ENCODE assay signal across 11 cellular contexts in genomic region chr6:6891074-6891754, GRCh38.
DNase-seq lines count a peak whose midpoint lies in the region; ATAC-seq, FAIRE-seq and TF ChIP-seq lines count a peak whose summit lies in the region.
"Had no signal": no experiment of that assay in that cellular context is flagged by ENCODE, and none has a peak within 500 bp of the region (broad histone marks: within the 10 kb centered on the region; RNA-seq: fewer than 3 reads in every experiment).

No MANE protein-coding gene starts in this region.

- no peaks in the 10 kb centered on the region for H3F3A ChIP-seq in neural progenitor cell (ENCODE audit: low read depth)

- H3K4me3 ChIP-seq in Caco-2 (ENCODE audit: low read depth, low read length) (no peak overlapping the region), K562 (no peak overlapping the region), neural progenitor cell (no peak overlapping the region), coronary artery (no peak overlapping the region)

- H3K4me1 ChIP-seq in Caco-2: peaks cover 39% of the 10 kb centered on the region
- peaks cover 28 to 30% of the 10 kb centered on the region in 2 experiments for H3K4me1 ChIP-seq in K562 (replicated peaks in 1 of 2; ENCODE audit: control insufficient read depth in 2 of 2, insufficient read depth in 2 of 2, low read length in 2 of 2)
- peaks cover 7% of the 10 kb centered on the region for H3K4me1 ChIP-seq in neural progenitor cell

- FAIRE-seq in K562 (lab: Jason Lieb, UNC) (peak; percentile 15), RCC 7860 (lab: Jason Lieb, UNC) (no peak)

- DNase-seq in Caco-2: peak; percentile 86 to 93
- peak; percentile 72 for DNase-seq in NCI-H1105 (lab: John Stamatoyannopoulos, UW)
- DNase-seq in K562 (ENCODE audit: extremely low read depth in 1 of 4, low spot score in 3 of 4): peak in 1 of 4 experiments; percentile 63
- no peak for DNase-seq in neural progenitor cell (ENCODE audit: low spot score)
- no peak for DNase-seq in coronary artery (ENCODE audit: low spot score)
- no peak for DNase-seq in activated CD8-positive, alpha-beta memory T cell treated with anti-CD3 and anti-CD28 coated beads for 24 hours
- DNase-seq in RCC 7860 (ENCODE audit: low spot score): no peak
- DNase-seq: NCI-H2227 treated with DMSO at 0.1 percent for 48 hours had no signal

- CTCF ChIA-PET in Caco-2 (lab: Charles Lee): interaction anchor here (1.6 kb wide), 1 partner anchor 132 kb away, joined by 6 read pairs; no protein-coding TSS in a partner anchor
- CTCF ChIA-PET in K562 (lab: Yijun Ruan, JAX; ENCODE audit: low intra/inter-chr PET ratio): no interaction called here

- no peaks in the 10 kb centered on the region; the same call in 1 of the 2 replicates for H3K9me3 ChIP-seq in Caco-2
- no peaks in the 10 kb centered on the region for H3K9me3 ChIP-seq in K562 (replicated peaks; ENCODE audit: control insufficient read depth, insufficient read depth, low read depth, low read length)
- no peaks in the 10 kb centered on the region for H3K9me3 ChIP-seq in neural progenitor cell (ENCODE audit: low read depth)

- BruUV-seq in Caco-2 (replicated peaks; lab: Mats Ljungman, UMichigan) (no TSS peak), K562 (replicated peaks; lab: Mats Ljungman, UMichigan) (no TSS peak)

- H3K4me1 Mint-ChIP-seq in Caco-2 (ENCODE audit: low read depth, unreplicated experiment): peaks cover 29% of the 10 kb centered on the region
- peaks cover 3% of the 10 kb centered on the region for H3K4me1 Mint-ChIP-seq in neural progenitor cell
- H3K4me1 Mint-ChIP-seq: IgD-negative memory B cell had no signal

- TF ChIP-seq CTCF in Caco-2 (IDR thresholded peaks at IDR 0.05; ENCODE audit: insufficient read depth in 1 of 2, low read depth in 1 of 2, low read length in 1 of 2, severe bottlenecking in 1 of 2, unreplicated experiment in 1 of 2): peak in 1 of 2 experiments; percentile 9
- no peak for TF ChIP-seq CTCF in K562 (IDR thresholded peaks at IDR 0.05 in 2 of 3, conservative IDR thresholded peaks at IDR 0.05 in 1 of 3; ENCODE audit: insufficient read depth in 2 of 3, low read depth in 1 of 3, low read length in 3 of 3)
- no peak for TF ChIP-seq CTCF in neural progenitor cell (IDR thresholded peaks at IDR 0.05)
- no peak for TF ChIP-seq CTCF in coronary artery (IDR thresholded peaks at IDR 0.05)

- H4K20me1 ChIP-seq in K562 (replicated peaks; ENCODE audit: control insufficient read depth, insufficient read depth, low read length) (no peaks in the 10 kb centered on the region), neural progenitor cell (ENCODE audit: low read depth) (no peaks in the 10 kb centered on the region)

- H3K9me1 ChIP-seq in K562 (ENCODE audit: control insufficient read depth, insufficient read depth, low read length): no peaks in the 10 kb centered on the region

- intact Hi-C loops in Caco-2 (cut with micrococcal nuclease; ENCODE audit: unreplicated experiment) (loop anchor here (2.0 to 10.0 kb wide), 3 partner anchors 76 to 216 kb away; no protein-coding TSS in a partner anchor), K562 (cut with micrococcal nuclease) (loop anchor here (2.0 kb wide), 1 partner anchor 16 kb away; no protein-coding TSS in a partner anchor)

- POLR2A ChIA-PET in Caco-2 (lab: Charles Lee): no interaction called here
- POLR2A ChIA-PET in K562 (lab: Yijun Ruan, JAX): interaction anchor here (0.6 to 2.0 kb wide), 3 partner anchors 9 to 267 kb away, joined by 4 to 9 read pairs (median 7); no protein-coding TSS in a partner anchor

- TF ChIP-seq EP300 in K562 (IDR thresholded peaks at IDR 0.05; ENCODE audit: low read length): no peak

- H2AFZ ChIP-seq in K562 (ENCODE audit: low read depth, low read length): peak overlapping the region; percentile 98
- H2AFZ ChIP-seq in neural progenitor cell (replicated peaks): peak overlapping the region; percentile 99

- H3K27me3 ChIP-seq in Caco-2 (replicated peaks; ENCODE audit: control insufficient read depth, insufficient read depth, low read length) (no peaks in the 10 kb centered on the region), K562 (ENCODE audit: control insufficient read depth in 2 of 2, insufficient read depth in 2 of 2, low read length in 2 of 2) (no peaks in the 10 kb centered on the region), neural progenitor cell (no peaks in the 10 kb centered on the region)

- WGBS in K562 (ENCODE audit: insufficient coverage, low coverage, missing lambda C conversion rate): 42% methylated on average over 9 of the region's 9 CpGs

- H3K9ac ChIP-seq in K562 (ENCODE audit: insufficient read depth in 1 of 2, low read depth in 2 of 2, low read length in 2 of 2) (peak overlapping the region in 1 of 2 experiments; percentile 85; a peak in 2 of 4 replicates), neural progenitor cell (no peak overlapping the region)

- H3K4me2 ChIP-seq in K562 (ENCODE audit: insufficient read depth, low read length): peak overlapping the region; percentile 40; the same call in 1 of the 2 replicates
- no peak overlapping the region for H3K4me2 ChIP-seq in neural progenitor cell

- in situ Hi-C loops in K562 (cut with MboI): no loop called here

- ATAC-seq in K562: no peak
- no peak for ATAC-seq in HG03571 (IDR thresholded peaks at IDR 0.05; ENCODE audit: unreplicated experiment)

- H3K36me3 ChIP-seq in Caco-2 (ENCODE audit: control insufficient read depth, insufficient read depth, low read length) (no peaks in the 10 kb centered on the region), K562 (ENCODE audit: control insufficient read depth, insufficient read depth, low read length) (no peaks in the 10 kb centered on the region), neural progenitor cell (no peaks in the 10 kb centered on the region)

- H3K9me3 Mint-ChIP-seq in Caco-2 (ENCODE audit: unreplicated experiment): no peaks in the 10 kb centered on the region
- H3K9me3 Mint-ChIP-seq in neural progenitor cell: no peaks in the 10 kb centered on the region
- H3K9me3 Mint-ChIP-seq: IgD-negative memory B cell had no signal

- H3K27me3 Mint-ChIP-seq in Caco-2 (ENCODE audit: insufficient read depth, unreplicated experiment) (no peaks in the 10 kb centered on the region), neural progenitor cell (ENCODE audit: insufficient read depth, low read depth) (peaks cover 8% of the 10 kb centered on the region)
- H3K27me3 Mint-ChIP-seq: activated naive CD8-positive, alpha-beta T cell; IgD-negative memory B cell had no signal

- H3K4me3 Mint-ChIP-seq in Caco-2 (ENCODE audit: unreplicated experiment) (peak overlapping the region; percentile 50), neural progenitor cell (no peak overlapping the region)
- H3K4me3 Mint-ChIP-seq: activated naive CD8-positive, alpha-beta T cell; IgD-negative memory B cell had no signal

- H3K27ac Mint-ChIP-seq in Caco-2 (ENCODE audit: unreplicated experiment): peak overlapping the region; percentile 58
- peak overlapping the region; percentile 50 for H3K27ac Mint-ChIP-seq in neural progenitor cell
- H3K27ac Mint-ChIP-seq: activated naive CD8-positive, alpha-beta T cell had no signal

- H3K79me2 ChIP-seq in K562 (ENCODE audit: control insufficient read depth, insufficient read depth, low read length) (no peaks in the 10 kb centered on the region), neural progenitor cell (ENCODE audit: low read depth) (no peaks in the 10 kb centered on the region)

- no peak overlapping the region for H3K27ac ChIP-seq in K562 (ENCODE audit: extremely low read depth, low read depth, low read length)
- H3K27ac ChIP-seq in neural progenitor cell: no peak overlapping the region
- H3K27ac ChIP-seq in coronary artery: no peak overlapping the region

- TF ChIP-seq RAD21 in K562 (CRISPR knock-in tag; conservative IDR thresholded peaks at IDR 0.05 in 1 of 2, IDR thresholded peaks at IDR 0.05 in 1 of 2): no peak

- H3K36me3 Mint-ChIP-seq in Caco-2 (ENCODE audit: insufficient read depth, unreplicated experiment) (no peaks in the 10 kb centered on the region), neural progenitor cell (no peaks in the 10 kb centered on the region)
- H3K36me3 Mint-ChIP-seq: activated naive CD8-positive, alpha-beta T cell; IgD-negative memory B cell had no signal

- TF ChIP-seq POLR2A in K562 (conservative IDR thresholded peaks at IDR 0.05): no peak

TF ChIP-seq in K562, 482 proteins besides CTCF, POLR2A, EP300 and RAD21 (continues in another document):
- no peak for TF ChIP-seq BRD4 (IDR thresholded peaks at IDR 0.05)
- TF ChIP-seq SMARCA4 (IDR thresholded peaks at IDR 0.05): no peak
- peak; percentile 72 for TF ChIP-seq CTBP1 (IDR thresholded peaks at IDR 0.05; ENCODE audit: borderline replicate concordance)
- peak; percentile 90 for TF ChIP-seq ESRRA (IDR thresholded peaks at IDR 0.05; ENCODE audit: borderline replicate concordance, low read depth)
- TF ChIP-seq BRF1 (IDR thresholded peaks at IDR 0.05; ENCODE audit: borderline replicate concordance, extremely low read depth, insufficient read length): no peak
- no peak for TF ChIP-seq POLR3A (IDR thresholded peaks at IDR 0.05; ENCODE audit: borderline replicate concordance, extremely low read depth, insufficient read depth, insufficient read length)
- TF ChIP-seq ZNF766 (CRISPR knock-in tag; conservative IDR thresholded peaks at IDR 0.05): no peak
- no peak for TF ChIP-seq ATF2 (CRISPR knock-in tag; IDR thresholded peaks at IDR 0.05)
- no peak for TF ChIP-seq GTF2A2 (tag; IDR thresholded peaks at IDR 0.05)
- no peak for TF ChIP-seq DLX4 (CRISPR knock-in tag; IDR thresholded peaks at IDR 0.05)
- no peak for TF ChIP-seq MAFK (IDR thresholded peaks at IDR 0.05; ENCODE audit: low read length)
- TF ChIP-seq WHSC1 (IDR thresholded peaks at IDR 0.05; ENCODE audit: low read length): no peak

Comparison
In these comparisons a context has a peak if more than half of its experiments do, and no peak if none do; other contexts are left out.
1. DNase-seq: peak in Caco-2 (2 of 2) and NCI-H1105 (single experiment); none in neural progenitor cell (single experiment), coronary artery (single experiment), activated CD8-positive, alpha-beta memory T cell treated with anti-CD3 and anti-CD28 coated beads for 24 hours (single experiment) and RCC 7860 (single experiment).